ENCODE assay signal across 13 cellular contexts in the genomic region with DNA sequence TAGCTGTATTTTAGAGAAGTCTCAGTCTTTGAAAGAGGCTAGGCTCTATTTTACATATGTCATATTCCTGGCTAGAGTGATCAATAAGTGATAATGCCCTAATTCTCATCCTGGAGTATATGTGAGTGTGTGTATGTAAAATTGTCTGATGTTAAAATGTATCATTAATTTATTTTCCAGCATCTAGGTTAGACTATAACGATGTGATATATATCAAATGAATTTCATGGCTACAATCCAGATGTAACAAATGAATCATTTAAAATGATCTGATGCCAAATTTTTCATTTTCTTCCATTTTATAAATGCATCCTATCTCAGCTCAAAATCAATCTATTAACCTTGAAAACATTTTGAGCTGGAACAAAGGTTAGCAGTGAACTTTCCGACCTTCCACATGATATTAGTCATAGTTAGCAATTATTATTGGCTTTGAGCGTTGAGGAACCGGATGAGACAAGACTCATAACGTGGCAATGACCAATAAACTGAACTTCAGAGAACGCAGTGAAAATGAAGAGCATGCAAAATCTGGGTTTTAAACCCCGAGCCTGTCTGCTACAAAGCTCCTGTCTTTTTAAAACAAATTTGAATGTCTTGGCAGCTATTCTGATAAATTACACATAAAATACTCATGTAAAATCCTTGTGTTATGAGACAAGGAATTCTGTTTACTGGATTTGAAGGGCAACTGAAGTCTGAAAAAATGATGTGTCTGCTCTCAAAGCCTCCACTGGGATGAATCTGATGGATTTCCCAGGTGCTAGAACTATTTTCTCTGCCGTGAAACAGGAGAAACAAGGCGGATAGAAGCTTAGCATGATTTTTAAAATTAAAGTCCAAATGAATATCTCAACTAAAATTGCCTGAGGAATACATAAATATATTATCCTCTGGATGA.
DNase-seq lines count a peak whose midpoint lies in the region; ATAC-seq and TF ChIP-seq lines count a peak whose summit lies in the region.
"Had no signal": no experiment of that assay in that cellular context is flagged by ENCODE, and none has a peak within 500 bp of the region (broad histone marks: within the 10 kb centered on the region; RNA-seq: fewer than 3 reads in every experiment).

No MANE protein-coding gene starts in this region.

- intact Hi-C loops in PC-9 (cut with micrococcal nuclease; ENCODE audit: unreplicated experiment) = no loop called here
- intact Hi-C loops in psoas muscle (cut with DNase I) = no loop called here

- H3K79me2 ChIP-seq in PC-9 (ENCODE audit: low read depth) (no peaks in the 10 kb centered on the region), osteoblast (ENCODE audit: insufficient read depth, low read length) (no peaks in the 10 kb centered on the region)

- 16 to 24% (median 18%) methylated on average over 9 of the region's 9 CpGs for WGBS in psoas muscle, 3 donors

- no peaks in the 10 kb centered on the region for H3K9me2 ChIP-seq in PC-9 (ENCODE audit: insufficient read depth)

- H4K20me1 ChIP-seq in PC-9 (ENCODE audit: insufficient read depth) (no peaks in the 10 kb centered on the region), osteoblast (ENCODE audit: insufficient read depth, low read length) (no peaks in the 10 kb centered on the region)

- H3K4me1 ChIP-seq in PC-9 (replicated peaks; ENCODE audit: insufficient read depth) = peaks cover 16% of the 10 kb centered on the region
- H3K4me1 ChIP-seq in osteoblast (ENCODE audit: insufficient read depth, low read length) = peaks cover 16% of the 10 kb centered on the region
- H3K4me1 ChIP-seq in psoas muscle = no peaks in the 10 kb centered on the region

- H2AFZ ChIP-seq in PC-9 (0 out of 2 replicates have a peak overlapping the region, but pooled peaks have one; percentile 67), osteoblast (ENCODE audit: low read length) (peak overlapping the region; percentile 70)

- DNase-seq in Daoy (ENCODE audit: low read depth) (peak; percentile 38), PC-9 (peak in 1 of 2 experiments; percentile 77), dermis microvascular lymphatic vessel endothelial cell (ENCODE audit: low read depth in 2 of 2) (peak; percentile 81 to 94), osteoblast (ENCODE audit: insufficient read length, low spot score, missing footprints) (peak; percentile 84), NCI-H146 (lab: John Stamatoyannopoulos, UW) (no peak), GM10266 (ENCODE audit: extremely low spot score) (no peak), psoas muscle (no peak)
- DNase-seq: activated T-cell treated with anti-CD3 and anti-CD28 coated beads, Interleukin-2, amount 50 U/mL, for 24 hours; naive B cell; NCI-H1048; stimulated activated CD4-positive, alpha-beta T cell treated with anti-CD3 and anti-CD28 coated beads, Interleukin-2, amount 100 ng/mL, for 24 hours; T-helper 9 cell had no signal

- H3F3A ChIP-seq in PC-9 (ENCODE audit: insufficient read depth, low read depth) = peaks cover 3% of the 10 kb centered on the region; the same call in 1 of the 2 replicates

- POLR2A ChIA-PET in PC-9 (lab: Charles Lee; ENCODE audit: unreplicated experiment) = no interaction called here

- H3K36me3 ChIP-seq in PC-9 (ENCODE audit: low read depth) = no peaks in the 10 kb centered on the region
- H3K36me3 ChIP-seq in osteoblast (ENCODE audit: insufficient read depth, low read length) = no peaks in the 10 kb centered on the region
- no peaks in the 10 kb centered on the region for H3K36me3 ChIP-seq in psoas muscle (ENCODE audit: insufficient read depth in 1 of 2, low read depth in 1 of 2)

- TF ChIP-seq CTCF in PC-9 (conservative IDR thresholded peaks at IDR 0.05) (no peak), osteoblast (IDR thresholded peaks at IDR 0.05; ENCODE audit: extremely low read depth, low read depth, low read length) (no peak), GM10266 (IDR thresholded peaks at IDR 0.05; ENCODE audit: control insufficient read depth, insufficient read depth, low read depth, missing control alignments) (no peak), psoas muscle (IDR thresholded peaks at IDR 0.05) (no peak)

- H3K9me3 ChIP-seq in PC-9 (ENCODE audit: insufficient read depth, low read depth) (no peaks in the 10 kb centered on the region), osteoblast (ENCODE audit: low read depth, low read length) (no peaks in the 10 kb centered on the region), psoas muscle (no peaks in the 10 kb centered on the region)

- CTCF ChIA-PET in PC-9 (lab: Charles Lee) = no interaction called here

- BruUV-seq in PC-9 (replicated peaks; lab: Mats Ljungman, UMichigan) = no TSS peak

- no peak for ATAC-seq in psoas muscle
- no peak for ATAC-seq in GM19035 (IDR thresholded peaks at IDR 0.05; ENCODE audit: unreplicated experiment)

- H3K4me2 ChIP-seq in PC-9 (peak overlapping the region; percentile 27), osteoblast (ENCODE audit: insufficient read depth, low read length) (peak overlapping the region; percentile 79)

- no peak overlapping the region for H3K4me3 ChIP-seq in PC-9
- peak overlapping the region; percentile 16 for H3K4me3 ChIP-seq in osteoblast (ENCODE audit: insufficient read depth, low read length)
- no peak overlapping the region for H3K4me3 ChIP-seq in psoas muscle

- peak overlapping the region; percentile 53 for H3K27ac ChIP-seq in PC-9
- peak overlapping the region; percentile 86 for H3K27ac ChIP-seq in osteoblast (ENCODE audit: low read depth, low read length)
- H3K27ac ChIP-seq in psoas muscle = no peak overlapping the region

- H3K27me3 ChIP-seq in PC-9 (ENCODE audit: insufficient read depth, low read depth) (no peaks in the 10 kb centered on the region), osteoblast (ENCODE audit: insufficient read depth, low read length) (no peaks in the 10 kb centered on the region), psoas muscle (ENCODE audit: insufficient read depth in 3 of 3, low read length in 2 of 3) (no peaks in the 10 kb centered on the region)

Comparison
In these comparisons a context has a peak if more than half of its experiments do, and no peak if none do; other contexts are left out.
1. DNase-seq: peak in Daoy (single experiment), dermis microvascular lymphatic vessel endothelial cell (2 of 2) and osteoblast (single experiment); none in NCI-H146 (single experiment), GM10266 (single experiment) and psoas muscle (0 of 2).